In genomic region chr20:25054133-25054820, GRCh38 we compare ENCODE assay signal across 1 cellular context.
TF ChIP-seq lines count a peak whose summit lies in the region.

No MANE protein-coding gene starts in this region.

TF ChIP-seq in WTC11, 78 proteins besides CTCF, POLR2A, EP300 and RAD21:
- TF ChIP-seq STAT6 (CRISPR knock-in tag; conservative IDR thresholded peaks at IDR 0.05; ENCODE audit: low read depth) (no peak), SP1 (CRISPR knock-in tag; conservative IDR thresholded peaks at IDR 0.05) (no peak), TP53 (CRISPR knock-in tag; IDR thresholded peaks at IDR 0.05) (no peak), ZBTB43 (CRISPR knock-in tag; IDR thresholded peaks at IDR 0.05) (no peak), MXD4 (CRISPR knock-in tag; IDR thresholded peaks at IDR 0.05; ENCODE audit: borderline replicate concordance) (no peak), ZNF671 (CRISPR knock-in tag; IDR thresholded peaks at IDR 0.05) (no peak)
